ENCODE assay signal across 8 cellular contexts in the genomic region with DNA sequence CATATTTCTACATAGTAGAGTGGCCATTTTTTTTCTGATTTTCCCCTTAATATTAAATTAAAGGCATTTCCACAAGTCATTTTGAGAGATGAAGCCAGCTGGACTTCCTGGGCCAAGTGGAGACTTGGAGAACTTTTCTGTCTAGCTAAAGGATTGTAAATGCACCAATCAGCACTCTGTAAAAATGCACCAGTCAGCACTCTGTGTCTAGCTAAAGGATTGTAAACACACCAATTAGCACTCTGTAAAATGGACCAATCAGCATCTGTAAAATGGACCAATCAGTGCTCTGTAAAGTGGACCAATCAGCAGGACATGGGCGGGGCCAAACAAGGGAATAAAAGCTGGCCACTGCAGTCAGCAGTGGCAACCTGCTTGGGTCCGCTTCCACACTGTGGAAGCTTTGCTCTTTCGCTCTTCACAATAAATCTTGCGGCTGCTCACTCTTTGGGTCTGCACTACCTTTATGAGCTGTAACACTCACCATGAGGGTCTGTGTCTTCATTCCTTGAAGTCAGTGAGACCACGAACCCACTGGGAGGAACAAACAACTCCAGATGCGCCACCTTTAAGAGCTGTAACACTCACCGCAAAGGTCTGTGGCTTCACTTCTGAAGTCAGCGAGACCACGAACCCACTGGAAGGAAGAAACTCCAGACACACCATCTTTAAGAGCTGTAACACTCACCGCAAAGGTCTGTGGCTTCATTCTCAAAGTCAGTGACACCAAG. TPM values are rescaled to one million over a fixed set of nuclear protein-coding genes. Genes with fewer than 3 reads are reported as not detected.
DNase-seq lines count a peak whose midpoint lies in the region; ATAC-seq and TF ChIP-seq lines count a peak whose summit lies in the region.
"Not testable (repeated sequence)": the region's sequence is repeated elsewhere in the genome, so short reads cannot be mapped to it uniquely, and the experiment has no call there.

No MANE protein-coding gene starts in this region.

- POLR2A ChIA-PET in activated CD8-positive, alpha-beta T cell treated with anti-CD3 and anti-CD28 coated beads, Interleukin-2, amount 10 ng/mL, durations not matched to agents 7 days and 5 days (lab: Charles Lee): interaction anchor here (1.0 to 1.9 kb wide), 4 partner anchors 26 to 195 kb away, joined by 3 to 17 read pairs (median 6); partner anchors contain the start of gene TBC1D5

- CTCF ChIA-PET in activated CD8-positive, alpha-beta T cell treated with anti-CD3 and anti-CD28 coated beads, Interleukin-2, amount 10 ng/mL, durations not matched to agents 7 days and 5 days (lab: Charles Lee): interaction anchor here (0.8 to 1.5 kb wide), 4 partner anchors 26 to 129 kb away, joined by 3 to 5 read pairs (median 4); partner anchors contain the start of gene TBC1D5

- H3K9me3 Mint-ChIP-seq in T-helper 1 cell treated with Interleukin-12 subunit alpha and Interleukin-12 subunit beta and Interleukin-4 antibody, amounts not matched to agents 30 μg/mL and 1 μg/mL, for 36 hours: peaks cover 15% of the 10 kb centered on the region
- H3K9me3 Mint-ChIP-seq in activated CD8-positive, alpha-beta T cell treated with anti-CD3 and anti-CD28 coated beads, Interleukin-2, amount 10 ng/mL, durations not matched to agents 7 days and 5 days (ENCODE audit: insufficient read depth); activated naive CD8-positive, alpha-beta T cell treated with anti-CD3 and anti-CD28 coated beads for 36 hours; natural killer cell: not testable (repeated sequence)

- H3K27ac Mint-ChIP-seq in T-helper 1 cell treated with Interleukin-12 subunit alpha and Interleukin-12 subunit beta and Interleukin-4 antibody, amounts not matched to agents 30 μg/mL and 1 μg/mL, for 36 hours: peak overlapping the region; percentile 86
- peak overlapping the region; percentile 81 for H3K27ac Mint-ChIP-seq in activated CD8-positive, alpha-beta T cell treated with anti-CD3 and anti-CD28 coated beads, Interleukin-2, amount 10 ng/mL, durations not matched to agents 7 days and 5 days
- peak overlapping the region; percentile 85 for H3K27ac Mint-ChIP-seq in activated naive CD8-positive, alpha-beta T cell treated with anti-CD3 and anti-CD28 coated beads for 36 hours
- H3K27ac Mint-ChIP-seq in natural killer cell: not testable (repeated sequence)

- peaks cover 16% of the 10 kb centered on the region for H3K27me3 Mint-ChIP-seq in T-helper 1 cell treated with Interleukin-12 subunit alpha and Interleukin-12 subunit beta and Interleukin-4 antibody, amounts not matched to agents 30 μg/mL and 1 μg/mL, for 36 hours (ENCODE audit: low read depth)
- H3K27me3 Mint-ChIP-seq in activated CD8-positive, alpha-beta T cell treated with anti-CD3 and anti-CD28 coated beads, Interleukin-2, amount 10 ng/mL, durations not matched to agents 7 days and 5 days (ENCODE audit: low read depth): peaks cover 17% of the 10 kb centered on the region
- H3K27me3 Mint-ChIP-seq in activated naive CD8-positive, alpha-beta T cell treated with anti-CD3 and anti-CD28 coated beads for 36 hours: peaks cover 65% of the 10 kb centered on the region
- peaks cover 7 to 25% of the 10 kb centered on the region in 2 donors for H3K27me3 Mint-ChIP-seq in natural killer cell (ENCODE audit: low read depth in 2 of 2)

- H3K4me3 Mint-ChIP-seq in T-helper 1 cell treated with Interleukin-12 subunit alpha and Interleukin-12 subunit beta and Interleukin-4 antibody, amounts not matched to agents 30 μg/mL and 1 μg/mL, for 36 hours: peak overlapping the region; percentile 83
- peak overlapping the region; percentile 75 for H3K4me3 Mint-ChIP-seq in activated CD8-positive, alpha-beta T cell treated with anti-CD3 and anti-CD28 coated beads, Interleukin-2, amount 10 ng/mL, durations not matched to agents 7 days and 5 days
- H3K4me3 Mint-ChIP-seq in activated naive CD8-positive, alpha-beta T cell treated with anti-CD3 and anti-CD28 coated beads for 36 hours: peak overlapping the region; percentile 83
- H3K4me3 Mint-ChIP-seq in natural killer cell: peak overlapping the region; percentile 51

- intact Hi-C loops in natural killer cell (cut with micrococcal nuclease): not testable (repeated sequence)

- peak; percentile 85 for ATAC-seq in activated CD8-positive, alpha-beta T cell treated with anti-CD3 and anti-CD28 coated beads, Interleukin-2, amount 10 ng/mL, durations not matched to agents 7 days and 5 days
- ATAC-seq in natural killer cell: peak; percentile 46 to 84 (median 57)

- peak; percentile 29 for DNase-seq in CMK (ENCODE audit: low read depth)
- DNase-seq in activated CD8-positive, alpha-beta T cell treated with anti-CD3 and anti-CD28 coated beads, Interleukin-2, amount 10 ng/mL, durations not matched to agents 7 days and 5 days: peak; percentile 90
- DNase-seq in activated T-helper 1 cell treated with Interleukin-2 at 50 U/mL for 16 hours (ENCODE audit: low read depth): peak; percentile 11
- peak; percentile 73 for DNase-seq in activated naive CD8-positive, alpha-beta T cell treated with anti-CD3 and anti-CD28 coated beads for 36 hours
- DNase-seq in natural killer cell: peak; percentile 24
- peak; percentile 10 for DNase-seq in stimulated activated CD8-positive, alpha-beta memory T cell treated with anti-CD3 and anti-CD28 coated beads, Interleukin-12 subunit alpha, Interleukin-12 subunit beta, amount 100 ng/mL, for 24 hours (ENCODE audit: extremely low read depth)
- DNase-seq in stimulated activated naive CD4-positive, alpha-beta T cell treated with Interleukin-2 at 50 U/mL for 16 hours (lab: John Stamatoyannopoulos, UW): peak; percentile 10

- H3K36me3 Mint-ChIP-seq in T-helper 1 cell treated with Interleukin-12 subunit alpha and Interleukin-12 subunit beta and Interleukin-4 antibody, amounts not matched to agents 30 μg/mL and 1 μg/mL, for 36 hours (ENCODE audit: low read depth): peaks cover 42% of the 10 kb centered on the region
- peaks cover 47% of the 10 kb centered on the region for H3K36me3 Mint-ChIP-seq in activated CD8-positive, alpha-beta T cell treated with anti-CD3 and anti-CD28 coated beads, Interleukin-2, amount 10 ng/mL, durations not matched to agents 7 days and 5 days (ENCODE audit: low read depth)
- peaks cover 21% of the 10 kb centered on the region for H3K36me3 Mint-ChIP-seq in activated naive CD8-positive, alpha-beta T cell treated with anti-CD3 and anti-CD28 coated beads for 36 hours
- not testable (repeated sequence) for H3K36me3 Mint-ChIP-seq in natural killer cell

- H3K4me1 Mint-ChIP-seq in T-helper 1 cell treated with Interleukin-12 subunit alpha and Interleukin-12 subunit beta and Interleukin-4 antibody, amounts not matched to agents 30 μg/mL and 1 μg/mL, for 36 hours (ENCODE audit: low read depth): peaks cover 36% of the 10 kb centered on the region
- peaks cover 43% of the 10 kb centered on the region for H3K4me1 Mint-ChIP-seq in activated CD8-positive, alpha-beta T cell treated with anti-CD3 and anti-CD28 coated beads, Interleukin-2, amount 10 ng/mL, durations not matched to agents 7 days and 5 days (ENCODE audit: low read depth)
- H3K4me1 Mint-ChIP-seq in activated naive CD8-positive, alpha-beta T cell treated with anti-CD3 and anti-CD28 coated beads for 36 hours: peaks cover 25% of the 10 kb centered on the region
- H3K4me1 Mint-ChIP-seq in natural killer cell: peaks cover 14 to 20% of the 10 kb centered on the region in 2 donors

- TF ChIP-seq CTCF in natural killer cell (IDR thresholded peaks at IDR 0.05): not testable (repeated sequence)

RNA-seq across cellular contexts. Expression of gene TBC1D5, which starts 31.9 kb away (rescaled TPM):
- total RNA-seq in activated CD8-positive, alpha-beta T cell treated with anti-CD3 and anti-CD28 coated beads, Interleukin-2, amount 10 ng/mL, durations not matched to agents 7 days and 5 days: 10 to 100 TPM; 51.2 to 52.8 TPM
- 10 to 100 TPM; 43.7 to 48.5 TPM for total RNA-seq in activated naive CD8-positive, alpha-beta T cell treated with anti-CD3 and anti-CD28 coated beads for 36 hours
- 10 to 100 TPM; 63.8 to 81.9 (median 74.9) TPM for total RNA-seq in natural killer cell

Comparison
In these comparisons a context has a peak if more than half of its experiments do, and no peak if none do; other contexts are left out.
1. Peak in every context shown above with its lines: DNase-seq and ATAC-seq.
2. DNase-seq: peak in every context shown above with its lines; median percentile 90 in activated CD8-positive, alpha-beta T cell treated with anti-CD3 and anti-CD28 coated beads, Interleukin-2, amount 10 ng/mL, durations not matched to agents 7 days and 5 days; 73 in activated naive CD8-positive, alpha-beta T cell treated with anti-CD3 and anti-CD28 coated beads for 36 hours; 29 in CMK; 24 in natural killer cell; 11 in activated T-helper 1 cell treated with Interleukin-2 at 50 U/mL for 16 hours; 10 in stimulated activated CD8-positive, alpha-beta memory T cell treated with anti-CD3 and anti-CD28 coated beads, Interleukin-12 subunit alpha, Interleukin-12 subunit beta, amount 100 ng/mL, for 24 hours; 10 in stimulated activated naive CD4-positive, alpha-beta T cell treated with Interleukin-2 at 50 U/mL for 16 hours.